8 cellular contexts compared by ENCODE assay signal in genomic region chr5:98309785-98310566, GRCh38.
DNase-seq lines count a peak whose midpoint lies in the region; ATAC-seq, FAIRE-seq and TF ChIP-seq lines count a peak whose summit lies in the region.

No MANE protein-coding gene starts in this region.

- peak; percentile 46 for DNase-seq in activated CD8-positive, alpha-beta memory T cell treated with anti-CD3 and anti-CD28 coated beads, Interleukin-2, amount 10 ng/mL, durations not matched to agents 7 days and 5 days
- no peak for DNase-seq in activated CD8-positive, alpha-beta memory T cell treated with anti-CD3 and anti-CD28 coated beads, Interleukin-2, amount 50 U/mL, for 4 hours
- DNase-seq in H54 (ENCODE audit: insufficient read length, low spot score) (peak; percentile 25), LHCN-M2 (ENCODE audit: low read depth) (peak; percentile 100), islet precursor cell (peak; percentile 96), NCI-H1930 (lab: John Stamatoyannopoulos, UW) (no peak), NCI-H146 (lab: John Stamatoyannopoulos, UW) (no peak)
- peak; percentile 12 for DNase-seq in activated naive CD8-positive, alpha-beta T cell treated with anti-CD3 and anti-CD28 coated beads for 36 hours

- CTCF ChIA-PET in activated CD8-positive, alpha-beta memory T cell treated with anti-CD3 and anti-CD28 coated beads, Interleukin-2, amount 10 ng/mL, durations not matched to agents 7 days and 5 days (lab: Charles Lee), result no interaction called here

- H3K4me3 Mint-ChIP-seq in activated CD8-positive, alpha-beta memory T cell treated with anti-CD3 and anti-CD28 coated beads, Interleukin-2, amount 10 ng/mL, durations not matched to agents 7 days and 5 days, result no peak overlapping the region
- no peak overlapping the region for H3K4me3 Mint-ChIP-seq in activated naive CD8-positive, alpha-beta T cell treated with anti-CD3 and anti-CD28 coated beads for 36 hours

- H3K4me1 Mint-ChIP-seq in activated CD8-positive, alpha-beta memory T cell treated with anti-CD3 and anti-CD28 coated beads, Interleukin-2, amount 10 ng/mL, durations not matched to agents 7 days and 5 days, result peaks cover 7% of the 10 kb centered on the region
- H3K4me1 Mint-ChIP-seq in activated naive CD8-positive, alpha-beta T cell treated with anti-CD3 and anti-CD28 coated beads for 36 hours, result peaks cover 6% of the 10 kb centered on the region

- ATAC-seq in activated CD8-positive, alpha-beta memory T cell treated with anti-CD3 and anti-CD28 coated beads, Interleukin-2, amount 10 ng/mL, durations not matched to agents 7 days and 5 days, result peak; percentile 64

- H3K27ac Mint-ChIP-seq in activated CD8-positive, alpha-beta memory T cell treated with anti-CD3 and anti-CD28 coated beads, Interleukin-2, amount 10 ng/mL, durations not matched to agents 7 days and 5 days, result peak overlapping the region; percentile 7
- H3K27ac Mint-ChIP-seq in activated naive CD8-positive, alpha-beta T cell treated with anti-CD3 and anti-CD28 coated beads for 36 hours, result peak overlapping the region; percentile 65

- no peaks in the 10 kb centered on the region for H3K27me3 Mint-ChIP-seq in activated CD8-positive, alpha-beta memory T cell treated with anti-CD3 and anti-CD28 coated beads, Interleukin-2, amount 10 ng/mL, durations not matched to agents 7 days and 5 days
- H3K27me3 Mint-ChIP-seq in activated naive CD8-positive, alpha-beta T cell treated with anti-CD3 and anti-CD28 coated beads for 36 hours, result no peaks in the 10 kb centered on the region

- no peak for TF ChIP-seq POLR2A in H54 (IDR thresholded peaks at IDR 0.05; ENCODE audit: low read depth, low read length)

- FAIRE-seq in H54 (lab: Jason Lieb, UNC), result peak; percentile 99

- H3K9me3 Mint-ChIP-seq in activated CD8-positive, alpha-beta memory T cell treated with anti-CD3 and anti-CD28 coated beads, Interleukin-2, amount 10 ng/mL, durations not matched to agents 7 days and 5 days (ENCODE audit: low read depth), result no peaks in the 10 kb centered on the region
- H3K9me3 Mint-ChIP-seq in activated naive CD8-positive, alpha-beta T cell treated with anti-CD3 and anti-CD28 coated beads for 36 hours, result no peaks in the 10 kb centered on the region

- no peaks in the 10 kb centered on the region for H3K36me3 Mint-ChIP-seq in activated CD8-positive, alpha-beta memory T cell treated with anti-CD3 and anti-CD28 coated beads, Interleukin-2, amount 10 ng/mL, durations not matched to agents 7 days and 5 days
- H3K36me3 Mint-ChIP-seq in activated naive CD8-positive, alpha-beta T cell treated with anti-CD3 and anti-CD28 coated beads for 36 hours, result no peaks in the 10 kb centered on the region

Comparison
In these comparisons a context has a peak if more than half of its experiments do, and no peak if none do; other contexts are left out.
1. DNase-seq: peak in activated CD8-positive, alpha-beta memory T cell treated with anti-CD3 and anti-CD28 coated beads, Interleukin-2, amount 10 ng/mL, durations not matched to agents 7 days and 5 days (single experiment), H54 (single experiment), LHCN-M2 (single experiment), activated naive CD8-positive, alpha-beta T cell treated with anti-CD3 and anti-CD28 coated beads for 36 hours (single experiment) and islet precursor cell (single experiment); none in activated CD8-positive, alpha-beta memory T cell treated with anti-CD3 and anti-CD28 coated beads, Interleukin-2, amount 50 U/mL, for 4 hours (single experiment), NCI-H1930 (0 of 2) and NCI-H146 (single experiment).